ENCODE assay signal across 21 cellular contexts in the genomic region with DNA sequence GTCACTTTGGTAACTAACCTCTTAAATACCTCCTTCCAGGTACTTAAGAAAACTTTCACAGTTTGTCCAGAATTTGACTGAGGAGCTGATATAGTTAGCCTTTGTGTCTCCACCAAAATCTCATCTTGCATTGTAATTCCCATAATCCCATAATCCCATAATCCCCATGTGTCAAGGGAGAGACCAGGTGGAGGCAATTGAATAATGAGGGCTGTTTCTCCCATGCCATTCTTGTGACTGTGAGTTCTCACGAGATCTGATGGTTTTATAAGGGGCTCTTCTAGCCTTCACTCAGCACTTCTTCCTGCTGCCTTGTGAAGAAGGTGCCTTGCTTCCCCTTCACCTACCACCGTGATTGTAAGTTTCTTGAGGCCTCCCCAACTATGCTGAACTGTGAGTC. TPM values are rescaled to one million over a fixed set of nuclear protein-coding genes. Genes with fewer than 3 reads are reported as not detected.
A peak's percentile ranks its signal among the peaks of the same experiment; 100 is the strongest.
DNase-seq lines count a peak whose midpoint lies in the region; ATAC-seq, FAIRE-seq and TF ChIP-seq lines count a peak whose summit lies in the region.
"Had no signal": no experiment of that assay in that cellular context is flagged by ENCODE, and none has a peak within 500 bp of the region (broad histone marks: within the 10 kb centered on the region; RNA-seq: fewer than 3 reads in every experiment).

No MANE protein-coding gene starts in this region.

- H3K27ac Mint-ChIP-seq in endodermal cell: no peak overlapping the region
- H3K27ac Mint-ChIP-seq in chondrocyte (ENCODE audit: unreplicated experiment): no peak overlapping the region
- H3K27ac Mint-ChIP-seq in natural killer cell: no peak overlapping the region
- H3K27ac Mint-ChIP-seq: CD14-positive monocyte; CD4-positive, alpha-beta memory T cell; IgD-negative memory B cell had no signal

- TF ChIP-seq CTCF in D721Med (IDR thresholded peaks at IDR 0.05; ENCODE audit: insufficient read depth, missing control alignments): no peak
- no peak for TF ChIP-seq CTCF in endodermal cell (conservative IDR thresholded peaks at IDR 0.05)
- TF ChIP-seq CTCF in GM13976 (IDR thresholded peaks at IDR 0.05; ENCODE audit: borderline replicate concordance, control extremely low read depth, extremely low read depth, insufficient read depth, missing control alignments): no peak
- no peak for TF ChIP-seq CTCF in chondrocyte (IDR thresholded peaks at IDR 0.05)
- TF ChIP-seq CTCF in natural killer cell (IDR thresholded peaks at IDR 0.05): no peak

- H3K4me1 Mint-ChIP-seq in endodermal cell: peaks cover 26% of the 10 kb centered on the region
- peaks cover 3% of the 10 kb centered on the region for H3K4me1 Mint-ChIP-seq in chondrocyte (ENCODE audit: low read depth)
- no peaks in the 10 kb centered on the region for H3K4me1 Mint-ChIP-seq in natural killer cell
- H3K4me1 Mint-ChIP-seq: CD14-positive monocyte; CD4-positive, alpha-beta memory T cell; IgD-negative memory B cell had no signal

- intact Hi-C loops in natural killer cell (cut with micrococcal nuclease): no loop called here

- H3K9me3 ChIP-seq in endodermal cell (ENCODE audit: control insufficient read depth, low read length): peaks cover 7% of the 10 kb centered on the region
- H3K9me3 ChIP-seq: BLaER1 had no signal

- H3K4me3 Mint-ChIP-seq in endodermal cell: peak overlapping the region; percentile 37
- no peak overlapping the region for H3K4me3 Mint-ChIP-seq in chondrocyte (ENCODE audit: unreplicated experiment)
- H3K4me3 Mint-ChIP-seq in natural killer cell: no peak overlapping the region
- H3K4me3 Mint-ChIP-seq: CD14-positive monocyte; CD4-positive, alpha-beta memory T cell; IgD-negative memory B cell had no signal

- peak; percentile 99 for FAIRE-seq in D721Med (lab: Jason Lieb, UNC)
- FAIRE-seq: GM12878, GM19239, HepG2 had no signal

- H3K36me3 ChIP-seq in endodermal cell (ENCODE audit: control insufficient read depth, insufficient read depth, low read length): no peaks in the 10 kb centered on the region
- H3K36me3 ChIP-seq: BLaER1 had no signal

- peaks cover 6% of the 10 kb centered on the region for H3K9me3 Mint-ChIP-seq in endodermal cell
- no peaks in the 10 kb centered on the region for H3K9me3 Mint-ChIP-seq in chondrocyte (ENCODE audit: low read depth)
- H3K9me3 Mint-ChIP-seq in natural killer cell: peaks cover 2 to 8% of the 10 kb centered on the region in 2 donors
- H3K9me3 Mint-ChIP-seq: CD14-positive monocyte had no signal

- peaks cover 9% of the 10 kb centered on the region for H3K27me3 ChIP-seq in endodermal cell (ENCODE audit: control insufficient read depth, insufficient read depth, low read length, poor library complexity, severe bottlenecking)
- H3K27me3 ChIP-seq: BLaER1 had no signal

- no peaks in the 10 kb centered on the region for H3K4me1 ChIP-seq in endodermal cell (ENCODE audit: control insufficient read depth, insufficient read depth, low read length)
- H3K4me1 ChIP-seq: BLaER1 had no signal

- H3K36me3 Mint-ChIP-seq in endodermal cell (ENCODE audit: low read depth): no peaks in the 10 kb centered on the region
- H3K36me3 Mint-ChIP-seq in chondrocyte (ENCODE audit: low read depth): no peaks in the 10 kb centered on the region
- H3K36me3 Mint-ChIP-seq in natural killer cell: no peaks in the 10 kb centered on the region
- H3K36me3 Mint-ChIP-seq: CD14-positive monocyte; CD4-positive, alpha-beta memory T cell; IgD-negative memory B cell had no signal

- no peak overlapping the region for H3K9ac ChIP-seq in endodermal cell (ENCODE audit: extremely low read depth, low read length, poor library complexity, severe bottlenecking)
- H3K9ac ChIP-seq: BLaER1 had no signal

- no peak overlapping the region for H3K4me3 ChIP-seq in endodermal cell (ENCODE audit: low read length)
- H3K4me3 ChIP-seq: BLaER1, GM12878 had no signal

- H3K27me3 Mint-ChIP-seq in endodermal cell (ENCODE audit: insufficient read depth) (peaks cover 19% of the 10 kb centered on the region), chondrocyte (ENCODE audit: low read depth) (peaks cover 14% of the 10 kb centered on the region), natural killer cell (ENCODE audit: low read depth in 2 of 2) (no peaks in the 10 kb centered on the region)
- H3K27me3 Mint-ChIP-seq: CD4-positive, alpha-beta memory T cell; IgD-negative memory B cell had no signal

- no peak overlapping the region for H3K27ac ChIP-seq in endodermal cell (ENCODE audit: low read depth, low read length)
- H3K27ac ChIP-seq: BLaER1 had no signal

- WGBS in endodermal cell (ENCODE audit: insufficient coverage in 1 of 2, insufficient read length in 1 of 2), 2 experiments: 38 to 88% methylated on average over 1 to 2 of the region's 2 CpGs

- ATAC-seq in natural killer cell (no peak), GM19395 (IDR thresholded peaks at IDR 0.05; ENCODE audit: unreplicated experiment) (no peak)
- ATAC-seq: GM12878, HepG2 had no signal

- in situ Hi-C loops in GM13976 (cut with MboI; ENCODE audit: low sequenced_read_pairs, unreplicated experiment): no loop called here

- DNase-seq in D721Med (ENCODE audit: insufficient read length, low spot score) (no peak), NCI-H82 (lab: John Stamatoyannopoulos, UW) (peak; percentile 96), endodermal cell (peak; percentile 53), GM13976 (ENCODE audit: low spot score) (no peak), chondrocyte (ENCODE audit: low spot score) (no peak), natural killer cell (no peak)
- DNase-seq: 8988T; CD4-positive, alpha-beta memory T cell; DMS 273 treated with DMSO at 0.1 percent for 48 hours; DMS53; DND-41; EL; GOT3; H7 had no signal

RNA-seq across cellular contexts. Expression of a gene that starts 7.8 kb away (rescaled TPM):
- total RNA-seq in endodermal cell (10 to 100 TPM; 25.4 to 25.5 TPM), chondrocyte (0.97 to 5.4 TPM (median 1.1 TPM) in 3 replicates), natural killer cell (not detected)
- polyA plus RNA-seq in endodermal cell (2013, experiment 1 of 2): 53.5 TPM
- polyA plus RNA-seq in endodermal cell (2013, experiment 2 of 2): 48.9 TPM
- total RNA-seq: CD4-positive, alpha-beta memory T cell; GM12878 had no signal
- polyA plus RNA-seq: CD14-positive monocyte; CD4-positive, alpha-beta memory T cell; IgD-negative memory B cell had no signal

Comparison
In these comparisons a context has a peak if more than half of its experiments do, and no peak if none do; other contexts are left out.
1. DNase-seq: peak in NCI-H82 (single experiment) and endodermal cell (single experiment); none in D721Med (single experiment), GM13976 (single experiment), chondrocyte (single experiment) and natural killer cell (single experiment).